16 cellular contexts compared by ENCODE assay signal in the genomic region with DNA sequence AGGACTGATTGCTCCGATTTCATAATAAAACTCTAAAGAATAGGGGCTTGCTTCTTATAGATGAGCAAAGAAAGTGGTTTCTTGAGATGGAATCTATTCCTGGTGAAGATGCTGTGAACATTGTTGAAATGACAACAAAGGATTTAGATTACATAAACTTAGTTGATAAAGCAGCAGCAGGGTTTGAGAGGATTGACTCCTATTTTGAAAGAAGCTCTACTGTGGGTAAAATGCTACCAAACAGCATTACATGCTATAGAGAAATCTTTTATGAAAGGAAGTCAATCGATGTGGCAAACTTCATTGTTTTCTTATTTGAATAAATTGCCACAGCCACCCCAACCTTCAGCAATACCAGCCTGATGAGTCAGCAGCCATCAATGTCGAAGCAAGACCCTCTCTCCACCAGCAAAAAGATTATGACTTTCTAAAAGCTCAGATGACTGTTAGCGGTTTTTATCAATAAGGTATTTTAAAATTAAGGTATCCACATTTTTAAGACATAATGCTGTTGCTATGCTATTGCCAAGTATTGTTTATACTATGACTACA. TPM values are rescaled to one million over a fixed set of nuclear protein-coding genes. Genes with fewer than 3 reads are reported as not detected.
DNase-seq lines count a peak whose midpoint lies in the region; ATAC-seq lines count a peak whose summit lies in the region.
"Had no signal": no experiment of that assay in that cellular context is flagged by ENCODE, and none has a peak within 500 bp of the region (broad histone marks: within the 10 kb centered on the region; RNA-seq: fewer than 3 reads in every experiment).

No MANE protein-coding gene starts in this region.

- no peak overlapping the region for H3K18ac ChIP-seq in mesendoderm (ENCODE audit: low read length)

- H4K5ac ChIP-seq in mesendoderm (ENCODE audit: low read length) = no peak overlapping the region

- H3K4ac ChIP-seq in mesendoderm (ENCODE audit: low read depth, low read length) = no peak overlapping the region

- no peak overlapping the region for H2AK5ac ChIP-seq in mesendoderm (ENCODE audit: low read length)

- ATAC-seq in GM21360 (IDR thresholded peaks at IDR 0.05; ENCODE audit: unreplicated experiment) (no peak), HG03354 (IDR thresholded peaks at IDR 0.05; ENCODE audit: poor library complexity, severe bottlenecking, unreplicated experiment) (no peak)
- ATAC-seq: A549; CD8-positive, alpha-beta T cell; HCT116 had no signal

- DNase-seq in ELR (ENCODE audit: low read depth) = peak; percentile 40
- DNase-seq in NCI-H226 = peak; percentile 3
- peak; percentile 67 for DNase-seq in astrocyte of the hippocampus (ENCODE audit: low read depth, low spot score)
- DNase-seq in mesendoderm = peak; percentile 51
- no peak for DNase-seq in activated effector memory CD4-positive, alpha-beta T cell treated with Interleukin-2 at 50 U/mL for 16 hours
- no peak for DNase-seq in LoVo (ENCODE audit: low spot score)
- DNase-seq: CD8-positive, alpha-beta T cell; COR-L47; DMS153; DMS79 treated with DMSO at 0.1 percent for 48 hours; GF-D8; GM23248 had no signal

- H3K79me1 ChIP-seq in mesendoderm (ENCODE audit: low read length) = no peaks in the 10 kb centered on the region

- no peak overlapping the region for H2BK15ac ChIP-seq in mesendoderm (replicated peaks; ENCODE audit: low read depth)

- H3K9ac ChIP-seq in mesendoderm (ENCODE audit: low read length) = no peak overlapping the region
- H3K9ac ChIP-seq: GM23248 had no signal

- no peak overlapping the region for H2BK5ac ChIP-seq in mesendoderm (ENCODE audit: low read length)

- no peak overlapping the region for H3K27ac ChIP-seq in mesendoderm (ENCODE audit: low read depth, low read length)
- H3K27ac ChIP-seq: A549, GM23248 had no signal

- H3K27me3 ChIP-seq in mesendoderm (ENCODE audit: insufficient read depth, low read length, poor library complexity) = no peaks in the 10 kb centered on the region

- H2BK120ac ChIP-seq in mesendoderm (ENCODE audit: low read depth, low read length) = no peak overlapping the region

- no peak overlapping the region for H3K23ac ChIP-seq in mesendoderm (ENCODE audit: low read length)

- no peak overlapping the region for H3K4me2 ChIP-seq in mesendoderm (ENCODE audit: low read length)
- H3K4me2 ChIP-seq: A549 had no signal

- H4K8ac ChIP-seq in mesendoderm (ENCODE audit: low read depth, low read length) = no peak overlapping the region

- H3K79me2 ChIP-seq in mesendoderm (ENCODE audit: control insufficient read depth, insufficient read depth, low read length) = no peaks in the 10 kb centered on the region

- WGBS in mesendoderm (ENCODE audit: extremely low coverage, insufficient coverage, low lambda C conversion rate) = no CpG with 5 or more reads among the region's 4 CpGs

- no peak overlapping the region for H3K56ac ChIP-seq in mesendoderm (ENCODE audit: low read length)

- H3K4me1 ChIP-seq in mesendoderm (ENCODE audit: control insufficient read depth, low read depth, low read length) = peaks cover 3% of the 10 kb centered on the region
- H3K4me1 ChIP-seq: A549 had no signal

- no peak overlapping the region for H3K4me3 ChIP-seq in mesendoderm (ENCODE audit: low read length)
- H3K4me3 ChIP-seq: A549, GM23248 had no signal

- no peaks in the 10 kb centered on the region for H3K36me3 ChIP-seq in mesendoderm (ENCODE audit: control insufficient read depth, insufficient read depth, low read length)

RNA-seq across cellular contexts. Expression of gene MTRF1L, which starts 12.7 kb away (rescaled TPM):
- polyA plus RNA-seq in mesendoderm (2013, experiment 1 of 2) = 20.9 TPM
- 21.8 TPM for polyA plus RNA-seq in mesendoderm (2013, experiment 2 of 2)

RNA-seq across cellular contexts. Expression of gene FBXO5, which starts 32.3 kb away (rescaled TPM):
- polyA plus RNA-seq in mesendoderm (2013, experiment 1 of 2) = 41.1 TPM
- 44.3 TPM for polyA plus RNA-seq in mesendoderm (2013, experiment 2 of 2)

Comparison
In these comparisons a context has a peak if more than half of its experiments do, and no peak if none do; other contexts are left out.
1. DNase-seq: peak in ELR (single experiment), NCI-H226 (single experiment), astrocyte of the hippocampus (single experiment) and mesendoderm (single experiment); none in activated effector memory CD4-positive, alpha-beta T cell treated with Interleukin-2 at 50 U/mL for 16 hours (single experiment) and LoVo (single experiment).